ENCODE assay signal across 8 cellular contexts in genomic region chr14:60720962-60721330, GRCh38. TPM values are rescaled to one million over a fixed set of nuclear protein-coding genes. Genes with fewer than 3 reads are reported as not detected.
DNase-seq lines count a peak whose midpoint lies in the region; ATAC-seq and TF ChIP-seq lines count a peak whose summit lies in the region.

No MANE protein-coding gene starts in this region.

- TF ChIP-seq CTCF in left ventricle myocardium inferior (IDR thresholded peaks at IDR 0.05; ENCODE audit: borderline replicate concordance): no peak
- no peak for TF ChIP-seq CTCF in lower lobe of right lung (IDR thresholded peaks at IDR 0.05)
- no peak for TF ChIP-seq CTCF in GM10248 (IDR thresholded peaks at IDR 0.05; ENCODE audit: control extremely low read depth, extremely low read depth, low read depth, missing control alignments)

- peak overlapping the region; percentile 86 for H3K4me3 ChIP-seq in left ventricle myocardium inferior
- peak overlapping the region; percentile 89 for H3K4me3 ChIP-seq in adipocyte (ENCODE audit: low read length)
- H3K4me3 ChIP-seq in lower lobe of right lung: peak overlapping the region; percentile 75

- peak overlapping the region; percentile 46 for H3K9ac ChIP-seq in adipocyte (ENCODE audit: low read length)

- H3K36me3 ChIP-seq in left ventricle myocardium inferior (no peaks in the 10 kb centered on the region), adipocyte (ENCODE audit: control insufficient read depth, insufficient read depth, low read length, severe bottlenecking) (peaks cover 14% of the 10 kb centered on the region), lower lobe of right lung (no peaks in the 10 kb centered on the region)

- H3K4me1 ChIP-seq in left ventricle myocardium inferior (peaks cover 29% of the 10 kb centered on the region), adipocyte (ENCODE audit: control insufficient read depth, insufficient read depth, low read length) (peaks cover 14% of the 10 kb centered on the region), lower lobe of right lung (peaks cover 22% of the 10 kb centered on the region)

- POLR2A ChIA-PET in GM10248 (lab: Yijun Ruan, JAX): no interaction called here

- CTCF ChIA-PET in GM10248 (lab: Yijun Ruan, JAX): no interaction called here

- intact Hi-C loops in left ventricle myocardium inferior (cut with micrococcal nuclease): no loop called here
- intact Hi-C loops in Right ventricle myocardium inferior (cut with DNase I): loop anchor here (5.0 kb wide), 1 partner anchor 261 kb away; the partner anchor contains the start of genes SLC38A6 and TRMT5
- intact Hi-C loops in lower lobe of right lung (cut with DNase I): no loop called here

- H3K27ac ChIP-seq in left ventricle myocardium inferior (replicated peaks): no peak overlapping the region
- no peak overlapping the region for H3K27ac ChIP-seq in lower lobe of right lung

- H3K9me3 ChIP-seq in left ventricle myocardium inferior (replicated peaks) (no peaks in the 10 kb centered on the region), adipocyte (ENCODE audit: control insufficient read depth, low read length) (no peaks in the 10 kb centered on the region), lower lobe of right lung (no peaks in the 10 kb centered on the region)

- ATAC-seq in Right ventricle myocardium inferior (no peak), lower lobe of right lung (no peak)

- peaks cover 60% of the 10 kb centered on the region for H3K27me3 ChIP-seq in left ventricle myocardium inferior (ENCODE audit: low read depth)
- no peaks in the 10 kb centered on the region for H3K27me3 ChIP-seq in adipocyte (replicated peaks; ENCODE audit: control insufficient read depth, insufficient read depth, low read length)
- peaks cover 47% of the 10 kb centered on the region for H3K27me3 ChIP-seq in lower lobe of right lung (ENCODE audit: low read depth)

- DNase-seq in left ventricle myocardium inferior: no peak
- DNase-seq in Right ventricle myocardium inferior (ENCODE audit: missing footprints): no peak
- no peak for DNase-seq in adipocyte (ENCODE audit: low read depth)
- DNase-seq in lower lobe of right lung: no peak
- no peak for DNase-seq in NCI-H1694 (lab: John Stamatoyannopoulos, UW)
- DNase-seq in foreskin melanocyte: no peak
- DNase-seq in GM10248 (ENCODE audit: extremely low spot score): no peak
- no peak for DNase-seq in GM03348 (ENCODE audit: low spot score)

RNA-seq across cellular contexts. Expression of gene SIX4, which starts 3.2 kb away (rescaled TPM):
- total RNA-seq in left ventricle myocardium inferior (1.5 TPM), Right ventricle myocardium inferior (1.4 TPM), lower lobe of right lung (2.9 TPM)

RNA-seq across cellular contexts. Expression of gene MNAT1, which starts 13.6 kb away (rescaled TPM):
- total RNA-seq in left ventricle myocardium inferior (28.5 TPM), Right ventricle myocardium inferior (25.7 TPM), lower lobe of right lung (21.5 TPM)
